11 cellular contexts compared by ENCODE assay signal in the genomic region with DNA sequence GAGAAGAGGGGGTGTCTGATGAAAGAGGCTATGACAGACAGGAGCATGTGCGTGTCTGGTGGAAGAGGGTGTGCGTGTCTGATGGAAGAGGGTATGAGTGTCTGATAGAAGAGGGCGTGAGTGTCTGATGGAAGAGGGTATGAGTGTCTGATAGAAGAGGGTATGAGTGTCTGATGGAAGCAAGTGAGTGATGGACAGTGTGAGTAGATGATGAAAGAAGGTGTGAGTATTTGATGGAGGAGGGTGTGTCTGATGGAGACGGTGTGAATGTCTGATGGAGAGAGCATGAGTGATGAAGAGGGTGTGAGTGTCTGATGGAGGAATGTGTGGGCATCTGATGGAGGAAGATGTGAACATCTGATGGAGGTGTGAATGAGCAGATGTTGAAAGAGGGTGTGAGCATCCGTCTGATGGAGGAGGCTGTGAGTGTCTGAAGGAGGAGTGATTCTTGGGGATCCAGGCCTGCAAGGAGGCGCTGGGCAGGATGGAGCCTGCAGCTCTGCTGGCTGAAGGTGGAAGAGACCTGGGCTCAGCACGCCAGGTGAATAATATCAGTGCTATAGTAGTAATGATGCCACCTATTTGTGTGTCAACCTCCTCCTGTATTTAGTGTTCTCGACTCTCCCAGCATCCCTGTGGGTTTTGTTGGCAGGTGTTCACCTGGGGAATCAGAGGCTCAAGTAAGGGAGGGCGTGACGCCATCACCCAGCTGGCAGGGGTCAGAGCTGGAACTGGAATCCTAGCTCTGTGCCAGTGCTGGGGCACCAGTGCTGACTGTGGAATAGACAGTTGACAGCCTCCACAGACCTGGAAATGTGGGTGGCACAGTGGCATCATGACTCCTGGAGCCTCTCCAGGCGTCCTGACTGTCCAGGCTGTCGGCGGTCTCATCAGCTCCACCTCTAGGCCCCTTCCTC.
DNase-seq lines count a peak whose midpoint lies in the region; FAIRE-seq lines count a peak whose summit lies in the region.
"Had no signal": no experiment of that assay in that cellular context is flagged by ENCODE, and none has a peak within 500 bp of the region (broad histone marks: within the 10 kb centered on the region; RNA-seq: fewer than 3 reads in every experiment).

No MANE protein-coding gene starts in this region.

- FAIRE-seq in RCC 7860 (lab: Jason Lieb, UNC) = no peak

- DNase-seq in DMS79 treated with DMSO at 0.1 percent for 48 hours (lab: John Stamatoyannopoulos, UW) (peak; percentile 10), DMS79 (lab: John Stamatoyannopoulos, UW) (no peak), NCI-H1105 treated with DMSO at 0.1 percent for 48 hours (lab: John Stamatoyannopoulos, UW) (peak; percentile 67), SW480 (ENCODE audit: low spot score) (peak; percentile 72), mesenteric fat pad (ENCODE audit: low spot score) (peak; percentile 71), RCC 7860 (ENCODE audit: low spot score) (no peak)
- DNase-seq in stimulated activated CD4-positive, alpha-beta T cell treated with anti-CD3 and anti-CD28 coated beads, Interleukin-2, amount 100 ng/mL, for 48 hours = no peak
- no peak for DNase-seq in activated CD4-positive, CD25-positive, alpha-beta regulatory T cell (lab: John Stamatoyannopoulos, UW)
- DNase-seq: activated CD8-positive, alpha-beta memory T cell treated with anti-CD3 and anti-CD28 coated beads, Interleukin-2, amount 50 U/mL, for 48 hours; activated naive CD8-positive, alpha-beta T cell treated with anti-CD3 and anti-CD28 coated beads, Interleukin-2, amount 10 ng/mL, durations not matched to agents 7 days and 5 days; NCI-H748 treated with DMSO at 0.1 percent for 48 hours had no signal

Comparison
In these comparisons a context has a peak if more than half of its experiments do, and no peak if none do; other contexts are left out.
1. DNase-seq: peak in DMS79 treated with DMSO at 0.1 percent for 48 hours (single experiment), NCI-H1105 treated with DMSO at 0.1 percent for 48 hours (single experiment), SW480 (single experiment) and mesenteric fat pad (single experiment); none in DMS79 (single experiment), RCC 7860 (single experiment), stimulated activated CD4-positive, alpha-beta T cell treated with anti-CD3 and anti-CD28 coated beads, Interleukin-2, amount 100 ng/mL, for 48 hours (0 of 2) and activated CD4-positive, CD25-positive, alpha-beta regulatory T cell (0 of 4).